ENCODE assay signal across 8 cellular contexts in genomic region chr5:59188415-59189225, GRCh38.
DNase-seq lines count a peak whose midpoint lies in the region; ATAC-seq and TF ChIP-seq lines count a peak whose summit lies in the region.

No MANE protein-coding gene starts in this region.

- intact Hi-C loops in lower leg skin (cut with DNase I; ENCODE audit: low total_unique reads), result loop anchor here (10.0 kb wide), 2 partner anchors 186 to 304 kb away; no protein-coding TSS in a partner anchor

- TF ChIP-seq POLR2A in lower leg skin (IDR thresholded peaks at IDR 0.05), result no peak

- ATAC-seq in HG03108 (IDR thresholded peaks at IDR 0.05; ENCODE audit: unreplicated experiment), result peak; percentile 76

- WGBS in lower leg skin, 2 donors, result 16% methylated on average over 16 of the region's 16 CpGs

- DNase-seq in NCI-H2081 (lab: John Stamatoyannopoulos, UW), result peak; percentile 62 to 70
- DNase-seq in NCI-H2081 treated with DMSO at 0.1 percent for 48 hours (lab: John Stamatoyannopoulos, UW), result no peak
- peak; percentile 54 for DNase-seq in NCI-H510A treated with DMSO at 0.1 percent for 48 hours (lab: John Stamatoyannopoulos, UW)
- DNase-seq in activated CD4-positive, alpha-beta T cell treated with anti-CD3 and anti-CD28 coated beads, Interleukin-2, amount 50 U/mL, for 48 hours, result peak; percentile 60 to 64
- peak; percentile 83 for DNase-seq in dermis blood vessel endothelial cell
- DNase-seq in lower leg skin (ENCODE audit: low spot score in 2 of 2), result peak; percentile 52 to 90
- peak; percentile 27 to 53 (median 35) for DNase-seq in stimulated activated CD4-positive, alpha-beta T cell treated with anti-CD3 and anti-CD28 coated beads, TNF-alpha, amount 100 ng/mL, for 24 hours (ENCODE audit: low read depth in 3 of 3)

- H3K4me3 ChIP-seq in lower leg skin (ENCODE audit: low read depth, poor library complexity, severe bottlenecking), result no peak overlapping the region

- peak in 1 of 3 donors; percentile 55 for TF ChIP-seq CTCF in lower leg skin (IDR thresholded peaks at IDR 0.05)
